Comparison of ENCODE assay signal across 18 cellular contexts in genomic region chr17:79948918-79949645, GRCh38.
DNase-seq lines count a peak whose midpoint lies in the region; ATAC-seq and TF ChIP-seq lines count a peak whose summit lies in the region.
"Had no signal": no experiment of that assay in that cellular context is flagged by ENCODE, and none has a peak within 500 bp of the region (broad histone marks: within the 10 kb centered on the region; RNA-seq: fewer than 3 reads in every experiment).

No MANE protein-coding gene starts in this region.

- no peak overlapping the region for H3K4me3 ChIP-seq in BLaER1 treated with 17β-estradiol and CSF1 and Interleukin-3, amounts not matched to agents 10 nM and 100 nM
- peak overlapping the region; percentile 59 for H3K4me3 ChIP-seq in HUES6 (ENCODE audit: low read depth, low read length)
- peak overlapping the region in 7 of 59 donors; percentile 0 to 59 (median 20) for H3K4me3 ChIP-seq in dorsolateral prefrontal cortex
- H3K4me3 ChIP-seq: vagina had no signal

- peaks cover 2 to 47% of the 10 kb centered on the region in 2 donors for H3K4me1 Mint-ChIP-seq in stimulated activated naive B cell treated with anti-CD40 and anti-IgM and Interleukin-4, amounts not matched to agents 10 μg/mL and 1 μg/mL and 100 μg/mL, for 72 hours
- H3K4me1 Mint-ChIP-seq: stimulated activated naive CD8-positive, alpha-beta T cell treated with anti-CD3 and anti-CD28 coated beads, Interleukin-15, amount 100 ng/mL, for 72 hours had no signal

- peaks cover 0 to 23% (median 0%) of the 10 kb centered on the region in 11 experiments; a peak in 5 of 22 replicates for H3K36me3 ChIP-seq in BLaER1 treated with 17β-estradiol and CSF1 and Interleukin-3, amounts not matched to agents 10 nM and 100 nM
- H3K36me3 ChIP-seq in HUES6 (ENCODE audit: control insufficient read depth, insufficient read depth, low read length) = peaks cover 34% of the 10 kb centered on the region

- no peak overlapping the region for H3K4me3 Mint-ChIP-seq in stimulated activated naive B cell treated with anti-CD40 and anti-IgM and Interleukin-4, amounts not matched to agents 10 μg/mL and 1 μg/mL and 100 μg/mL, for 72 hours
- H3K4me3 Mint-ChIP-seq: mesothelial cell of epicardium; stimulated activated naive CD8-positive, alpha-beta T cell treated with anti-CD3 and anti-CD28 coated beads, Interleukin-15, amount 100 ng/mL, for 72 hours had no signal

- peaks cover 2 to 5% of the 10 kb centered on the region in 2 donors for H3K36me3 Mint-ChIP-seq in stimulated activated naive B cell treated with anti-CD40 and anti-IgM and Interleukin-4, amounts not matched to agents 10 μg/mL and 1 μg/mL and 100 μg/mL, for 72 hours

- no peaks in the 10 kb centered on the region for H3K9me3 Mint-ChIP-seq in stimulated activated naive B cell treated with anti-CD40 and anti-IgM and Interleukin-4, amounts not matched to agents 10 μg/mL and 1 μg/mL and 100 μg/mL, for 72 hours
- H3K9me3 Mint-ChIP-seq: mesothelial cell of epicardium; stimulated activated naive CD8-positive, alpha-beta T cell treated with anti-CD3 and anti-CD28 coated beads, Interleukin-15, amount 100 ng/mL, for 72 hours had no signal

- no peak for TF ChIP-seq CTCF in dorsolateral prefrontal cortex (IDR thresholded peaks at IDR 0.05 in 54 of 56, conservative IDR thresholded peaks at IDR 0.05 in 2 of 56; ENCODE audit: low read depth in 1 of 56, partially characterized antibody in 56 of 56)

- no peak overlapping the region for H3K27ac ChIP-seq in BLaER1 treated with 17β-estradiol and CSF1 and Interleukin-3, amounts not matched to agents 10 nM and 100 nM
- peak overlapping the region; percentile 92 for H3K27ac ChIP-seq in HUES6 (ENCODE audit: low read depth, low read length)
- peak overlapping the region in 23 of 59 donors; percentile 5 to 95 (median 63) for H3K27ac ChIP-seq in dorsolateral prefrontal cortex
- H3K27ac ChIP-seq: brain microvascular endothelial cell, vagina, VCaP had no signal

- peaks cover 28 to 97% (median 82%) of the 10 kb centered on the region in 10 experiments for H3K4me1 ChIP-seq in BLaER1 treated with 17β-estradiol and CSF1 and Interleukin-3, amounts not matched to agents 10 nM and 100 nM
- peaks cover 48% of the 10 kb centered on the region for H3K4me1 ChIP-seq in HUES6 (ENCODE audit: control insufficient read depth, insufficient read depth, low read length)

- ATAC-seq in stimulated activated naive B cell treated with anti-CD40 and anti-IgM and Interleukin-4, amounts not matched to agents 10 μg/mL and 1 μg/mL and 100 μg/mL, for 72 hours (replicated peaks) = no peak
- ATAC-seq: stimulated activated naive CD8-positive, alpha-beta T cell treated with anti-CD3 and anti-CD28 coated beads, Interleukin-15, amount 100 ng/mL, for 72 hours had no signal

- H3K9me3 ChIP-seq in BLaER1 treated with 17β-estradiol and CSF1 and Interleukin-3, amounts not matched to agents 10 nM and 100 nM (replicated peaks in 1 of 11) = no peaks in the 10 kb centered on the region
- H3K9me3 ChIP-seq in HUES6 (ENCODE audit: control insufficient read depth, insufficient read depth, low read depth, low read length) = no peaks in the 10 kb centered on the region
- H3K9me3 ChIP-seq: vagina had no signal

- peaks cover 14 to 48% (median 25%) of the 10 kb centered on the region in 11 experiments; a peak in 21 of 22 replicates for H3K27me3 ChIP-seq in BLaER1 treated with 17β-estradiol and CSF1 and Interleukin-3, amounts not matched to agents 10 nM and 100 nM
- H3K27me3 ChIP-seq in HUES6 (ENCODE audit: control insufficient read depth, insufficient read depth, low read length) (peaks cover 3% of the 10 kb centered on the region; the same call in 1 of the 2 replicates), dorsolateral prefrontal cortex (no peaks in the 10 kb centered on the region)
- H3K27me3 ChIP-seq: brain microvascular endothelial cell, vagina had no signal

- DNase-seq in dorsolateral prefrontal cortex (peak in 6 of 10 donors; percentile 3 to 44 (median 34)), mesenteric fat pad (ENCODE audit: low spot score) (peak; percentile 83), SW 1271 (lab: John Stamatoyannopoulos, UW) (no peak), midbrain (lab: John Stamatoyannopoulos, UW) (no peak)
- DNase-seq in activated naive CD4-positive, alpha-beta T cell (lab: John Stamatoyannopoulos, UW) = no peak
- DNase-seq in stimulated activated naive B cell treated with anti-CD40 and anti-IgM and Interleukin-4, amounts not matched to agents 10 μg/mL and 1 μg/mL and 100 μg/mL, for 72 hours = no peak
- DNase-seq: AML-193; brain microvascular endothelial cell; DMS 273 treated with DMSO at 0.1 percent for 48 hours; effector CD4-positive, alpha-beta T cell; KBM-7; NCI-H1105 treated with DMSO at 0.1 percent for 48 hours; stimulated activated naive CD8-positive, alpha-beta T cell treated with anti-CD3 and anti-CD28 coated beads, Interleukin-15, amount 100 ng/mL, for 72 hours had no signal

- no peak overlapping the region for H3K27ac Mint-ChIP-seq in stimulated activated naive B cell treated with anti-CD40 and anti-IgM and Interleukin-4, amounts not matched to agents 10 μg/mL and 1 μg/mL and 100 μg/mL, for 72 hours
- H3K27ac Mint-ChIP-seq: mesothelial cell of epicardium; stimulated activated naive CD8-positive, alpha-beta T cell treated with anti-CD3 and anti-CD28 coated beads, Interleukin-15, amount 100 ng/mL, for 72 hours had no signal

- intact Hi-C loops in dorsolateral prefrontal cortex (cut with DNase I) = no loop called here

- peaks cover 7 to 60% (median 41%) of the 10 kb centered on the region in 11 experiments; a peak in 19 of 22 replicates for H4K20me1 ChIP-seq in BLaER1 treated with 17β-estradiol and CSF1 and Interleukin-3, amounts not matched to agents 10 nM and 100 nM

- H3K27me3 Mint-ChIP-seq in stimulated activated naive B cell treated with anti-CD40 and anti-IgM and Interleukin-4, amounts not matched to agents 10 μg/mL and 1 μg/mL and 100 μg/mL, for 72 hours = no peaks in the 10 kb centered on the region
- H3K27me3 Mint-ChIP-seq: stimulated activated naive CD8-positive, alpha-beta T cell treated with anti-CD3 and anti-CD28 coated beads, Interleukin-15, amount 100 ng/mL, for 72 hours had no signal

- H3K9ac ChIP-seq in BLaER1 treated with 17β-estradiol and CSF1 and Interleukin-3, amounts not matched to agents 10 nM and 100 nM = peak overlapping the region in 1 of 11 experiments; percentile 62; a peak in 1 of 22 replicates
- H3K9ac ChIP-seq in HUES6 (ENCODE audit: low read length) = peak overlapping the region; percentile 82

- H3K4me2 ChIP-seq in BLaER1 treated with 17β-estradiol and CSF1 and Interleukin-3, amounts not matched to agents 10 nM and 100 nM = peak overlapping the region; percentile 39 to 99 (median 93)

Comparison
In these comparisons a context has a peak if more than half of its experiments do, and no peak if none do; other contexts are left out.
1. DNase-seq: peak in dorsolateral prefrontal cortex (6 of 10) and mesenteric fat pad (single experiment); none in SW 1271 (0 of 2), activated naive CD4-positive, alpha-beta T cell (0 of 4), midbrain (single experiment) and stimulated activated naive B cell treated with anti-CD40 and anti-IgM and Interleukin-4, amounts not matched to agents 10 μg/mL and 1 μg/mL and 100 μg/mL, for 72 hours (single experiment).